In the genomic region with DNA sequence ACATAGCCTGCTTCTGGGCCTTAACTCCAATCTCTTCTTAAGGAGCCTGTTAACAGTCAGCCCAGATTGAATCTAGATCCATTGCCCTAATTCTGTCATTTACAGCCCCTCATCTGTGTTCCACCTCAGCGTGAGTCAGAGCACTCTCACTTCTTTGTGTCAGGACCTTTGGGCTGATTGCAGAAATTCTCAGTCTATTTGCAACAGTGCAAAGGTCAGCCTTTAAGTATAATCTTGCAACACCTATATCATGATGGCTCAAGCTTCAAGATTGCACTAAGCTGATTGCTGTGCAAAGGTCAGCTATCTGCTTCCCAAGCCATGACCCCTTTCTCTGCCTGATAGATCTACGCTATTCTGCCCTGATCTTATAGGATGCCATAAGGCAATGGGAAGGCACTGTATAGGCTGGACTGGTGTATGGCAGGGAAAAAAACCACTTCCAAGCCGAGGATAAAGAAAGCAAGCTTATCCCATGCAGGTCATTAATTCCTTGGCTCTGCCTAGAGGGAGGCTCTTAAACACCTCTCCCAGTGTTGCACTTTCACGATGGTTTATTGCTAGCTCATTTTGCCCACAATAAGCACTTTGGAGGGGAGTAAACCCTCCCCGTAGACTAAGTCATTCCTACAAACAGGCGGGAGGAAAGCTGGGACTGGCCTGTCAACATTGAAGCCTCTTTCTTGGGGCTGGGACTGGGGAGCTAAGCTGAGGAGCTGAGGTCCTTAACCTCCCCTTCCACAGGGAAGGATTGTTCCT, we compare ENCODE assay signal across 1 cellular context.
TF ChIP-seq lines count a peak whose summit lies in the region.

No MANE protein-coding gene starts in this region.

TF ChIP-seq in GM23338, 12 proteins besides CTCF, POLR2A, EP300 and RAD21 (continued from another document):
- TF ChIP-seq, protein P1, sequence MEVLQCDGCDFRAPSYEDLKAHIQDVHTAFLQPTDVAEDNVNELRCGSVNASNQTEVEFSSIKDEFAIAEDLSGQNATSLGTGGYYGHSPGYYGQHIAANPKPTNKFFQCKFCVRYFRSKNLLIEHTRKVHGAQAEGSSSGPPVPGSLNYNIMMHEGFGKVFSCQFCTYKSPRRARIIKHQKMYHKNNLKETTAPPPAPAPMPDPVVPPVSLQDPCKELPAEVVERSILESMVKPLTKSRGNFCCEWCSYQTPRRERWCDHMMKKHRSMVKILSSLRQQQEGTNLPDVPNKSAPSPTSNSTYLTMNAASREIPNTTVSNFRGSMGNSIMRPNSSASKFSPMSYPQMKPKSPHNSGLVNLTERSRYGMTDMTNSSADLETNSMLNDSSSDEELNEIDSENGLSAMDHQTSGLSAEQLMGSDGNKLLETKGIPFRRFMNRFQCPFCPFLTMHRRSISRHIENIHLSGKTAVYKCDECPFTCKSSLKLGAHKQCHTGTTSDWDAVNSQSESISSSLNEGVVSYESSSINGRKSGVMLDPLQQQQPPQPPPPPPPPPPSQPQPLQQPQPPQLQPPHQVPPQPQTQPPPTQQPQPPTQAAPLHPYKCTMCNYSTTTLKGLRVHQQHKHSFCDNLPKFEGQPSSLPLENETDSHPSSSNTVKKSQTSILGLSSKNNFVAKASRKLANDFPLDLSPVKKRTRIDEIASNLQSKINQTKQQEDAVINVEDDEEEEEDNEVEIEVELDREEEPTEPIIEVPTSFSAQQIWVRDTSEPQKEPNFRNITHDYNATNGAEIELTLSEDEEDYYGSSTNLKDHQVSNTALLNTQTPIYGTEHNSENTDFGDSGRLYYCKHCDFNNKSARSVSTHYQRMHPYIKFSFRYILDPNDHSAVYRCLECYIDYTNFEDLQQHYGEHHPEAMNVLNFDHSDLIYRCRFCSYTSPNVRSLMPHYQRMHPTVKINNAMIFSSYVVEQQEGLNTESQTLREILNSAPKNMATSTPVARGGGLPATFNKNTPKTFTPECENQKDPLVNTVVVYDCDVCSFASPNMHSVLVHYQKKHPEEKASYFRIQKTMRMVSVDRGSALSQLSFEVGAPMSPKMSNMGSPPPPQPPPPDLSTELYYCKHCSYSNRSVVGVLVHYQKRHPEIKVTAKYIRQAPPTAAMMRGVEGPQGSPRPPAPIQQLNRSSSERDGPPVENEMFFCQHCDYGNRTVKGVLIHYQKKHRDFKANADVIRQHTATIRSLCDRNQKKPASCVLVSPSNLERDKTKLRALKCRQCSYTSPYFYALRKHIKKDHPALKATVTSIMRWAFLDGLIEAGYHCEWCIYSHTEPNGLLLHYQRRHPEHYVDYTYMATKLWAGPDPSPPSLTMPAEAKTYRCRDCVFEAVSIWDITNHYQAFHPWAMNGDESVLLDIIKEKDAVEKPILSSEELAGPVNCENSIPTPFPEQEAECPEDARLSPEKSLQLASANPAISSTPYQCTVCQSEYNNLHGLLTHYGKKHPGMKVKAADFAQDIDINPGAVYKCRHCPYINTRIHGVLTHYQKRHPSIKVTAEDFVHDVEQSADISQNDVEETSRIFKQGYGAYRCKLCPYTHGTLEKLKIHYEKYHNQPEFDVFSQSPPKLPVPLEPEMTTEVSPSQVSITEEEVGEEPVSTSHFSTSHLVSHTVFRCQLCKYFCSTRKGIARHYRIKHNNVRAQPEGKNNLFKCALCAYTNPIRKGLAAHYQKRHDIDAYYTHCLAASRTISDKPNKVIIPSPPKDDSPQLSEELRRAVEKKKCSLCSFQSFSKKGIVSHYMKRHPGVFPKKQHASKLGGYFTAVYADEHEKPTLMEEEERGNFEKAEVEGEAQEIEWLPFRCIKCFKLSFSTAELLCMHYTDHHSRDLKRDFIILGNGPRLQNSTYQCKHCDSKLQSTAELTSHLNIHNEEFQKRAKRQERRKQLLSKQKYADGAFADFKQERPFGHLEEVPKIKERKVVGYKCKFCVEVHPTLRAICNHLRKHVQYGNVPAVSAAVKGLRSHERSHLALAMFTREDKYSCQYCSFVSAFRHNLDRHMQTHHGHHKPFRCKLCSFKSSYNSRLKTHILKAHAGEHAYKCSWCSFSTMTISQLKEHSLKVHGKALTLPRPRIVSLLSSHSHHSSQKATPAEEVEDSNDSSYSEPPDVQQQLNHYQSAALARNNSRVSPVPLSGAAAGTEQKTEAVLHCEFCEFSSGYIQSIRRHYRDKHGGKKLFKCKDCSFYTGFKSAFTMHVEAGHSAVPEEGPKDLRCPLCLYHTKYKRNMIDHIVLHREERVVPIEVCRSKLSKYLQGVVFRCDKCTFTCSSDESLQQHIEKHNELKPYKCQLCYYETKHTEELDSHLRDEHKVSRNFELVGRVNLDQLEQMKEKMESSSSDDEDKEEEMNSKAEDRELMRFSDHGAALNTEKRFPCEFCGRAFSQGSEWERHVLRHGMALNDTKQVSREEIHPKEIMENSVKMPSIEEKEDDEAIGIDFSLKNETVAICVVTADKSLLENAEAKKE (CRISPR knock-in tag; IDR thresholded peaks at IDR 0.05): no peak
- TF ChIP-seq POLR2AphosphoS5 (IDR thresholded peaks at IDR 0.05; ENCODE audit: low read depth): no peak
- no peak for TF ChIP-seq CREB1 (CRISPR knock-in tag; IDR thresholded peaks at IDR 0.05; ENCODE audit: low read depth)
- TF ChIP-seq, protein P2, sequence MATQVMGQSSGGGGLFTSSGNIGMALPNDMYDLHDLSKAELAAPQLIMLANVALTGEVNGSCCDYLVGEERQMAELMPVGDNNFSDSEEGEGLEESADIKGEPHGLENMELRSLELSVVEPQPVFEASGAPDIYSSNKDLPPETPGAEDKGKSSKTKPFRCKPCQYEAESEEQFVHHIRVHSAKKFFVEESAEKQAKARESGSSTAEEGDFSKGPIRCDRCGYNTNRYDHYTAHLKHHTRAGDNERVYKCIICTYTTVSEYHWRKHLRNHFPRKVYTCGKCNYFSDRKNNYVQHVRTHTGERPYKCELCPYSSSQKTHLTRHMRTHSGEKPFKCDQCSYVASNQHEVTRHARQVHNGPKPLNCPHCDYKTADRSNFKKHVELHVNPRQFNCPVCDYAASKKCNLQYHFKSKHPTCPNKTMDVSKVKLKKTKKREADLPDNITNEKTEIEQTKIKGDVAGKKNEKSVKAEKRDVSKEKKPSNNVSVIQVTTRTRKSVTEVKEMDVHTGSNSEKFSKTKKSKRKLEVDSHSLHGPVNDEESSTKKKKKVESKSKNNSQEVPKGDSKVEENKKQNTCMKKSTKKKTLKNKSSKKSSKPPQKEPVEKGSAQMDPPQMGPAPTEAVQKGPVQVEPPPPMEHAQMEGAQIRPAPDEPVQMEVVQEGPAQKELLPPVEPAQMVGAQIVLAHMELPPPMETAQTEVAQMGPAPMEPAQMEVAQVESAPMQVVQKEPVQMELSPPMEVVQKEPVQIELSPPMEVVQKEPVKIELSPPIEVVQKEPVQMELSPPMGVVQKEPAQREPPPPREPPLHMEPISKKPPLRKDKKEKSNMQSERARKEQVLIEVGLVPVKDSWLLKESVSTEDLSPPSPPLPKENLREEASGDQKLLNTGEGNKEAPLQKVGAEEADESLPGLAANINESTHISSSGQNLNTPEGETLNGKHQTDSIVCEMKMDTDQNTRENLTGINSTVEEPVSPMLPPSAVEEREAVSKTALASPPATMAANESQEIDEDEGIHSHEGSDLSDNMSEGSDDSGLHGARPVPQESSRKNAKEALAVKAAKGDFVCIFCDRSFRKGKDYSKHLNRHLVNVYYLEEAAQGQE (IDR thresholded peaks at IDR 0.05; ENCODE audit: unreplicated experiment): no peak
- no peak for TF ChIP-seq ZNF114 (CRISPR knock-in tag; IDR thresholded peaks at IDR 0.05)
- no peak for TF ChIP-seq EZH2 (IDR thresholded peaks at IDR 0.05; ENCODE audit: low read depth, unreplicated experiment)
- no peak for TF ChIP-seq STAT1 (IDR thresholded peaks at IDR 0.05; ENCODE audit: unreplicated experiment)
- no peak for TF ChIP-seq EZH2phosphoT487 (IDR thresholded peaks at IDR 0.05; ENCODE audit: unreplicated experiment)
